8 cellular contexts compared by ENCODE assay signal in genomic region chr3:53109822-53110771, GRCh38. TPM values are rescaled to one million over a fixed set of nuclear protein-coding genes. Genes with fewer than 3 reads are reported as not detected.
DNase-seq lines count a peak whose midpoint lies in the region; ATAC-seq and TF ChIP-seq lines count a peak whose summit lies in the region.

No MANE protein-coding gene starts in this region.

- peaks cover 22 to 33% of the 10 kb centered on the region in 2 donors for H3K36me3 Mint-ChIP-seq in CD4-positive, alpha-beta memory T cell
- peaks cover 33% of the 10 kb centered on the region for H3K36me3 Mint-ChIP-seq in T-helper 2 cell treated with Interferon-gamma antibody and Interleukin-4, amounts not matched to agents 5 μg/mL and 100 μg/mL, for 36 hours (ENCODE audit: low read depth)
- H3K36me3 Mint-ChIP-seq in endodermal cell (ENCODE audit: low read depth) = peaks cover 22% of the 10 kb centered on the region
- peaks cover 14 to 30% (median 15%) of the 10 kb centered on the region in 3 donors for H3K36me3 Mint-ChIP-seq in immature natural killer cell

- H3K9ac ChIP-seq in endodermal cell (ENCODE audit: extremely low read depth, low read length, poor library complexity, severe bottlenecking) (no peak overlapping the region), muscle layer of colon (ENCODE audit: low read length) (no peak overlapping the region)

- peaks cover 2 to 15% (median 10%) of the 10 kb centered on the region in 4 donors for H3K4me1 Mint-ChIP-seq in CD4-positive, alpha-beta memory T cell
- peaks cover 29% of the 10 kb centered on the region for H3K4me1 Mint-ChIP-seq in T-helper 2 cell treated with Interferon-gamma antibody and Interleukin-4, amounts not matched to agents 5 μg/mL and 100 μg/mL, for 36 hours (ENCODE audit: low read depth)
- H3K4me1 Mint-ChIP-seq in endodermal cell (no peaks in the 10 kb centered on the region), immature natural killer cell (no peaks in the 10 kb centered on the region)

- peaks cover 13% of the 10 kb centered on the region for H3K4me1 ChIP-seq in CD4-positive, alpha-beta memory T cell (ENCODE audit: insufficient read depth, low read length)
- H3K4me1 ChIP-seq in endodermal cell (ENCODE audit: control insufficient read depth, insufficient read depth, low read length) = peaks cover 3% of the 10 kb centered on the region
- peaks cover 46% of the 10 kb centered on the region for H3K4me1 ChIP-seq in muscle layer of colon (ENCODE audit: insufficient read depth, low read length)

- no peak for ATAC-seq in GM21786 (IDR thresholded peaks at IDR 0.05; ENCODE audit: unreplicated experiment)

- H3K27me3 Mint-ChIP-seq in CD4-positive, alpha-beta memory T cell = no peaks in the 10 kb centered on the region
- no peaks in the 10 kb centered on the region for H3K27me3 Mint-ChIP-seq in T-helper 2 cell treated with Interferon-gamma antibody and Interleukin-4, amounts not matched to agents 5 μg/mL and 100 μg/mL, for 36 hours (ENCODE audit: low read depth)
- H3K27me3 Mint-ChIP-seq in endodermal cell (ENCODE audit: insufficient read depth) (no peaks in the 10 kb centered on the region), immature natural killer cell (ENCODE audit: low read depth in 3 of 3) (peaks cover 0 to 2% (median 0%) of the 10 kb centered on the region in 3 donors)

- peak overlapping the region in 5 of 8 donors; percentile 7 to 75 (median 23) for H3K4me3 Mint-ChIP-seq in CD4-positive, alpha-beta memory T cell
- peak overlapping the region; percentile 80 for H3K4me3 Mint-ChIP-seq in T-helper 2 cell treated with Interferon-gamma antibody and Interleukin-4, amounts not matched to agents 5 μg/mL and 100 μg/mL, for 36 hours
- H3K4me3 Mint-ChIP-seq in endodermal cell (no peak overlapping the region), immature natural killer cell (no peak overlapping the region)

- H3K27ac Mint-ChIP-seq in CD4-positive, alpha-beta memory T cell = peak overlapping the region in 2 of 7 donors; percentile 39 to 79
- H3K27ac Mint-ChIP-seq in T-helper 2 cell treated with Interferon-gamma antibody and Interleukin-4, amounts not matched to agents 5 μg/mL and 100 μg/mL, for 36 hours = peak overlapping the region; percentile 95
- H3K27ac Mint-ChIP-seq in endodermal cell = no peak overlapping the region
- peak overlapping the region in 1 of 6 donors; percentile 12 for H3K27ac Mint-ChIP-seq in immature natural killer cell

- CTCF ChIA-PET in CD4-positive, alpha-beta memory T cell (lab: Charles Lee; ENCODE audit: partially characterized antibody) = interaction anchor here (0.7 to 13.7 kb wide), 13 partner anchors 8 to 89 kb away, joined by 3 to 254 read pairs (median 4); partner anchors contain the start of gene RFT1

- H3K27me3 ChIP-seq in CD4-positive, alpha-beta memory T cell (ENCODE audit: insufficient read depth, low read length) = no peaks in the 10 kb centered on the region
- H3K27me3 ChIP-seq in endodermal cell (ENCODE audit: control insufficient read depth, insufficient read depth, low read length, poor library complexity, severe bottlenecking) = no peaks in the 10 kb centered on the region
- no peaks in the 10 kb centered on the region for H3K27me3 ChIP-seq in muscle layer of colon (ENCODE audit: control insufficient read depth in 1 of 2, insufficient read depth in 2 of 2, low read length in 2 of 2)

- H3K9me3 Mint-ChIP-seq in CD4-positive, alpha-beta memory T cell = peaks cover 0 to 2% (median 0%) of the 10 kb centered on the region in 8 donors
- H3K9me3 Mint-ChIP-seq in T-helper 2 cell treated with Interferon-gamma antibody and Interleukin-4, amounts not matched to agents 5 μg/mL and 100 μg/mL, for 36 hours = no peaks in the 10 kb centered on the region
- no peaks in the 10 kb centered on the region for H3K9me3 Mint-ChIP-seq in endodermal cell
- no peaks in the 10 kb centered on the region for H3K9me3 Mint-ChIP-seq in immature natural killer cell

- H3K4me3 ChIP-seq in CD4-positive, alpha-beta memory T cell (ENCODE audit: low read length in 2 of 2) = no peak overlapping the region
- no peak overlapping the region for H3K4me3 ChIP-seq in endodermal cell (ENCODE audit: low read length)
- H3K4me3 ChIP-seq in muscle layer of colon (ENCODE audit: low read depth in 1 of 2, low read length in 2 of 2) = peak overlapping the region in 1 of 2 donors; percentile 22

- DNase-seq in CD4-positive, alpha-beta memory T cell = peak in 4 of 5 donors; percentile 30 to 51 (median 45)
- DNase-seq in HT-29 (ENCODE audit: low spot score) = peak; percentile 56
- peak; percentile 63 for DNase-seq in T-helper 2 cell treated with Interferon-gamma antibody and Interleukin-4, amounts not matched to agents 5 μg/mL and 100 μg/mL, for 36 hours (ENCODE audit: low spot score)
- peak; percentile 86 for DNase-seq in endodermal cell
- no peak for DNase-seq in immature natural killer cell
- no peak for DNase-seq in HPDE6-E6E7 (ENCODE audit: extremely low spot score)

- no peaks in the 10 kb centered on the region for H3K9me3 ChIP-seq in CD4-positive, alpha-beta memory T cell (ENCODE audit: control insufficient read depth in 1 of 2, low read length in 2 of 2)
- H3K9me3 ChIP-seq in endodermal cell (ENCODE audit: control insufficient read depth, low read length) (no peaks in the 10 kb centered on the region), muscle layer of colon (ENCODE audit: low read length) (no peaks in the 10 kb centered on the region)

- POLR2A ChIA-PET in CD4-positive, alpha-beta memory T cell (lab: Charles Lee; ENCODE audit: partially characterized antibody) = interaction anchor here (1.2 to 1.6 kb wide), 2 partner anchors 9 to 65 kb away, joined by 3 to 4 read pairs; partner anchors contain the start of gene SFMBT1

- H3K27ac ChIP-seq in CD4-positive, alpha-beta memory T cell (ENCODE audit: low read depth, low read length) = no peak overlapping the region
- H3K27ac ChIP-seq in endodermal cell (ENCODE audit: low read depth, low read length) = no peak overlapping the region
- H3K27ac ChIP-seq in muscle layer of colon (ENCODE audit: low read depth, low read length) = peak overlapping the region; percentile 63

- peaks cover 18% of the 10 kb centered on the region for H3K36me3 ChIP-seq in CD4-positive, alpha-beta memory T cell (ENCODE audit: insufficient read depth, low read length)
- H3K36me3 ChIP-seq in endodermal cell (ENCODE audit: control insufficient read depth, insufficient read depth, low read length) (peaks cover 30% of the 10 kb centered on the region), muscle layer of colon (ENCODE audit: insufficient read depth, low read length) (peaks cover 11% of the 10 kb centered on the region)

- peak; percentile 87 for TF ChIP-seq CTCF in endodermal cell (conservative IDR thresholded peaks at IDR 0.05)

- 78 to 90% methylated on average over 7 to 11 of the region's 12 CpGs for WGBS in endodermal cell (ENCODE audit: insufficient coverage in 1 of 2, insufficient read length in 1 of 2), 2 experiments

- intact Hi-C loops in CD4-positive, alpha-beta memory T cell (cut with micrococcal nuclease) = loop anchor here (5.0 kb wide), 1 partner anchor 187 kb away; no protein-coding TSS in a partner anchor

RNA-seq across cellular contexts. Expression of gene RFT1, which starts 20.1 kb away (rescaled TPM):
- total RNA-seq in CD4-positive, alpha-beta memory T cell = 10 to 100 TPM; 25.3 to 28.4 TPM
- polyA plus RNA-seq in CD4-positive, alpha-beta memory T cell = 10 to 100 TPM; 21.2 to 23.8 TPM
- total RNA-seq in HT-29 (2014; rRNA removed; shearing (Covaris generic)) = 10.6 and 12.0 TPM in 2 replicates
- 10 to 100 TPM; 29.3 to 35.2 TPM for total RNA-seq in endodermal cell
- polyA plus RNA-seq in endodermal cell (2013, experiment 1 of 2) = 27.5 TPM
- 22.1 TPM for polyA plus RNA-seq in endodermal cell (2013, experiment 2 of 2)
- 10 to 100 TPM; 14.2 to 29.2 (median 21.7) TPM for polyA plus RNA-seq in immature natural killer cell

RNA-seq across cellular contexts. Expression of gene PRKCD, which starts 50.9 kb away (rescaled TPM):
- 10 to 100 TPM; 15.7 to 16.6 TPM for total RNA-seq in CD4-positive, alpha-beta memory T cell
- 10 to 100 TPM in 1 of 2 donors, 1 to 10 TPM in 1; 6.6 to 26.4 TPM for polyA plus RNA-seq in CD4-positive, alpha-beta memory T cell
- 5.2 and 5.9 TPM in 2 replicates for total RNA-seq in HT-29 (2014; rRNA removed; shearing (Covaris generic))
- 10 to 100 TPM; 19.9 to 26.6 TPM for total RNA-seq in endodermal cell
- polyA plus RNA-seq in endodermal cell (2013, experiment 1 of 2) = 14.3 TPM
- polyA plus RNA-seq in endodermal cell (2013, experiment 2 of 2) = 15.7 TPM
- 10 to 100 TPM; 14.7 to 36.8 (median 26.1) TPM for polyA plus RNA-seq in immature natural killer cell

Comparison
In these comparisons a context has a peak if more than half of its experiments do, and no peak if none do; other contexts are left out.
1. DNase-seq: peak in CD4-positive, alpha-beta memory T cell (4 of 5), HT-29 (single experiment), T-helper 2 cell treated with Interferon-gamma antibody and Interleukin-4, amounts not matched to agents 5 μg/mL and 100 μg/mL, for 36 hours (single experiment) and endodermal cell (single experiment); none in immature natural killer cell (0 of 3) and HPDE6-E6E7 (single experiment).
2. H3K4me3 Mint-ChIP-seq: peak in CD4-positive, alpha-beta memory T cell (5 of 8) and T-helper 2 cell treated with Interferon-gamma antibody and Interleukin-4, amounts not matched to agents 5 μg/mL and 100 μg/mL, for 36 hours (single experiment); none in endodermal cell (single experiment) and immature natural killer cell (0 of 5).